In the genomic region with DNA sequence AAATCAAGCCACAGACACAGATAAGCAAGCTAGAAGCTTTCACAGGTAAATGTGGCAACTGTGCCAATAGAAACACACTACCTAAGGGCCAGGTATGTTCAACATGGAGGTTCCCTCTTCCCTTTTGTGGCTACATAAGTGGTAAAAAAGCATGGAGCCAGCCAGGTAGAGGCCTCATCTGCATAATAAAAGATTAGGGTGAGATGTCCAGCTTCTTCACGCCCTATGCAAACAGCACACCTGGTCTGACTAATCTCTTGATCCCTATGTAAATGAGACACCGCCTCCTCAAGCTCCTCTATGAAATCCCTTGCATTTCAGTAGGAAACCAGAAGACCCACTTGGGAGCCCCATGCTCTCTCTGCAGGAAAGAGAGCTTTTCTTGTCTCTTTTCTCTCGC, we compare ENCODE assay signal across 21 cellular contexts.
A peak's percentile ranks its signal among the peaks of the same experiment; 100 is the strongest.
DNase-seq lines count a peak whose midpoint lies in the region; ATAC-seq and TF ChIP-seq lines count a peak whose summit lies in the region.
"Had no signal": no experiment of that assay in that cellular context is flagged by ENCODE, and none has a peak within 500 bp of the region (broad histone marks: within the 10 kb centered on the region; RNA-seq: fewer than 3 reads in every experiment).

No MANE protein-coding gene starts in this region.

- H3K14ac ChIP-seq in H9 (ENCODE audit: insufficient read depth, low read length), result no peak overlapping the region

- H3K4ac ChIP-seq in H9 (ENCODE audit: low read depth, low read length), result no peak overlapping the region

- H3K27me3 Mint-ChIP-seq in H9 (ENCODE audit: low read depth) (no peaks in the 10 kb centered on the region), endodermal cell (ENCODE audit: insufficient read depth) (peaks cover 1% of the 10 kb centered on the region)
- H3K27me3 Mint-ChIP-seq in natural killer cell treated with Interleukin-12 subunit alpha and Interleukin-12 subunit beta and Interleukin-15 and Interleukin-18, amount 100 ng/mL, for 72 hours, result no peaks in the 10 kb centered on the region
- H3K27me3 Mint-ChIP-seq: CD4-positive, CD25-positive, alpha-beta regulatory T cell had no signal

- no peak overlapping the region for H3K4me3 ChIP-seq in endodermal cell (ENCODE audit: low read length)

- H3K27ac ChIP-seq in H9 (ENCODE audit: insufficient read length, low read depth, low read length) (peak overlapping the region; percentile 91), endodermal cell (ENCODE audit: low read depth, low read length) (no peak overlapping the region)

- H3K56ac ChIP-seq in H9 (ENCODE audit: insufficient read length, low read depth, low read length), result no peak overlapping the region

- 0 out of 5 replicates have a peak overlapping the region, but pooled peaks of 1 of the 2 experiments have one; percentile 14 for H3K4me3 Mint-ChIP-seq in H9
- no peak overlapping the region for H3K4me3 Mint-ChIP-seq in endodermal cell
- peak overlapping the region; percentile 21 for H3K4me3 Mint-ChIP-seq in natural killer cell treated with Interleukin-12 subunit alpha and Interleukin-12 subunit beta and Interleukin-15 and Interleukin-18, amount 100 ng/mL, for 72 hours
- H3K4me3 Mint-ChIP-seq: CD4-positive, CD25-positive, alpha-beta regulatory T cell; HFFc6 had no signal

- H3K79me1 ChIP-seq in H9 (ENCODE audit: insufficient read depth, low read depth, low read length, poor library complexity, severe bottlenecking), result no peaks in the 10 kb centered on the region

- H3K27me3 ChIP-seq in H9 (ENCODE audit: insufficient read depth, low read length) (no peaks in the 10 kb centered on the region), endodermal cell (ENCODE audit: control insufficient read depth, insufficient read depth, low read length, poor library complexity, severe bottlenecking) (no peaks in the 10 kb centered on the region)
- H3K27me3 ChIP-seq: BE2C had no signal

- H3K23me2 ChIP-seq in H9 (ENCODE audit: insufficient read length, low read depth, low read length, poor library complexity, severe bottlenecking), result no peaks in the 10 kb centered on the region

- no peak overlapping the region for H4K8ac ChIP-seq in H9 (replicated peaks; ENCODE audit: insufficient read length, low read depth, low read length)

- H3K9ac ChIP-seq in H9 (ENCODE audit: extremely low read depth, insufficient read length, low read length) (no peak overlapping the region), endodermal cell (ENCODE audit: extremely low read depth, low read length, poor library complexity, severe bottlenecking) (no peak overlapping the region)

- H2BK12ac ChIP-seq in H9 (ENCODE audit: insufficient read length, low read depth, low read length), result no peak overlapping the region

- H4K5ac ChIP-seq in H9 (ENCODE audit: insufficient read length, low read depth, low read length), result no peak overlapping the region

- no peaks in the 10 kb centered on the region for H3K9me3 ChIP-seq in H9 (ENCODE audit: control insufficient read depth, low read depth, low read length)
- no peaks in the 10 kb centered on the region for H3K9me3 ChIP-seq in endodermal cell (ENCODE audit: control insufficient read depth, low read length)
- H3K9me3 ChIP-seq: BE2C had no signal

- no peaks in the 10 kb centered on the region for H3K36me3 ChIP-seq in endodermal cell (ENCODE audit: control insufficient read depth, insufficient read depth, low read length)
- H3K36me3 ChIP-seq: BE2C had no signal

- H2BK15ac ChIP-seq in H9 (ENCODE audit: low read depth, low read length), result no peak overlapping the region

- H2BK5ac ChIP-seq in H9 (ENCODE audit: insufficient read length, low read length), result no peak overlapping the region

- H3K27ac Mint-ChIP-seq in H9 (peak overlapping the region; percentile 17 to 97 (median 35); a peak in 5 of 7 replicates), endodermal cell (no peak overlapping the region)
- H3K27ac Mint-ChIP-seq in natural killer cell treated with Interleukin-12 subunit alpha and Interleukin-12 subunit beta and Interleukin-15 and Interleukin-18, amount 100 ng/mL, for 72 hours, result peak overlapping the region; percentile 47 to 61
- H3K27ac Mint-ChIP-seq: HFFc6 had no signal

- H3K36me3 Mint-ChIP-seq in H9 (ENCODE audit: insufficient read depth in 1 of 3, low read depth in 3 of 3) (peaks cover 0 to 11% (median 3%) of the 10 kb centered on the region in 3 experiments; a peak in 6 of 7 replicates), endodermal cell (ENCODE audit: low read depth) (no peaks in the 10 kb centered on the region)
- peaks cover 8% of the 10 kb centered on the region for H3K36me3 Mint-ChIP-seq in natural killer cell treated with Interleukin-12 subunit alpha and Interleukin-12 subunit beta and Interleukin-15 and Interleukin-18, amount 100 ng/mL, for 72 hours
- H3K36me3 Mint-ChIP-seq: CD4-positive, CD25-positive, alpha-beta regulatory T cell had no signal

- no peak overlapping the region for H2BK20ac ChIP-seq in H9 (ENCODE audit: low read depth, low read length, poor library complexity, severe bottlenecking)

- no peak overlapping the region for H2BK120ac ChIP-seq in H9 (ENCODE audit: low read depth, low read length, poor library complexity, severe bottlenecking)

- H3K4me1 Mint-ChIP-seq in H9 (peaks cover 23 to 26% of the 10 kb centered on the region in 2 experiments), endodermal cell (peaks cover 20% of the 10 kb centered on the region)
- peaks cover 35 to 38% of the 10 kb centered on the region in 2 donors for H3K4me1 Mint-ChIP-seq in natural killer cell treated with Interleukin-12 subunit alpha and Interleukin-12 subunit beta and Interleukin-15 and Interleukin-18, amount 100 ng/mL, for 72 hours (ENCODE audit: low read depth in 2 of 2)
- H3K4me1 Mint-ChIP-seq: CD4-positive, CD25-positive, alpha-beta regulatory T cell had no signal

- H4K91ac ChIP-seq in H9 (ENCODE audit: insufficient read length, low read depth, low read length), result no peak overlapping the region

- H3T11ph ChIP-seq in H9 (ENCODE audit: low read length), result no peak overlapping the region

- no CpG with 5 or more reads among the region's 3 CpGs for WGBS in H9 (ENCODE audit: extremely low coverage, insufficient read length, low lambda C conversion rate)
- WGBS in endodermal cell (ENCODE audit: insufficient coverage in 1 of 2, insufficient read length in 1 of 2), 2 experiments, result 69 to 93% methylated on average over 2 to 3 of the region's 3 CpGs

- H2AK5ac ChIP-seq in H9 (ENCODE audit: insufficient read length, low read length), result no peak overlapping the region

- peak overlapping the region; percentile 63 for H3K18ac ChIP-seq in H9 (ENCODE audit: insufficient read length, low read depth, low read length)

- no peaks in the 10 kb centered on the region for H4K20me1 ChIP-seq in H9 (ENCODE audit: control insufficient read depth, insufficient read depth, insufficient read length)

- ATAC-seq in natural killer cell treated with Interleukin-12 subunit alpha and Interleukin-12 subunit beta and Interleukin-15 and Interleukin-18, amount 100 ng/mL, for 72 hours, result no peak
- ATAC-seq in HG03139 (IDR thresholded peaks at IDR 0.05; ENCODE audit: unreplicated experiment), result no peak
- ATAC-seq: Panc1, SK-N-SH treated with all-trans-retinoic acid at 6 μM for 48 hours had no signal

- no peaks in the 10 kb centered on the region for H3K79me2 ChIP-seq in H9 (ENCODE audit: insufficient read depth, low read length)

- peak overlapping the region; percentile 56 for H2AFZ ChIP-seq in H9 (ENCODE audit: low read length)

- H3K23ac ChIP-seq in H9 (ENCODE audit: insufficient read length, low read depth, low read length), result no peak overlapping the region

- H3K4me1 ChIP-seq in H9 (ENCODE audit: insufficient read depth, low read length), result peaks cover 7% of the 10 kb centered on the region; the same call in 1 of the 2 replicates
- H3K4me1 ChIP-seq in endodermal cell (ENCODE audit: control insufficient read depth, insufficient read depth, low read length), result no peaks in the 10 kb centered on the region

- H3K9me3 Mint-ChIP-seq in H9, result no peaks in the 10 kb centered on the region
- H3K9me3 Mint-ChIP-seq in endodermal cell, result no peaks in the 10 kb centered on the region
- H3K9me3 Mint-ChIP-seq in natural killer cell treated with Interleukin-12 subunit alpha and Interleukin-12 subunit beta and Interleukin-15 and Interleukin-18, amount 100 ng/mL, for 72 hours, result peaks cover 12% of the 10 kb centered on the region

- DNase-seq in H9, result peak; percentile 74
- peak; percentile 76 for DNase-seq in endodermal cell
- DNase-seq in iPS-NIHi7 (ENCODE audit: extremely low spot score), result peak; percentile 31
- no peak for DNase-seq in natural killer cell treated with Interleukin-12 subunit alpha and Interleukin-12 subunit beta and Interleukin-15 and Interleukin-18, amount 100 ng/mL, for 72 hours (ENCODE audit: low spot score)
- DNase-seq in activated CD4-positive, CD25-positive, alpha-beta regulatory T cell treated with anti-CD3 and anti-CD28 coated beads, Interleukin-2, amount 50 U/mL, for 72 hours, result no peak
- DNase-seq in cerebellar nuclear complex (lab: John Stamatoyannopoulos, UW), result no peak
- DNase-seq: BE2C; CD4-positive, CD25-positive, alpha-beta regulatory T cell; GF-D8; HFFc6; Karpas-422; MV-4-11; NCI-H1105 treated with DMSO at 0.1 percent for 48 hours; NCI-H2029 treated with DMSO at 0.1 percent for 48 hours; NCI-H226; NCI-H510A treated with DMSO at 0.1 percent for 48 hours; NCI-H774; NK-92 treated with Interleukin-12 subunit alpha and Interleukin-12 subunit beta, amount 100 ng/mL, for 24 hours had no signal

- TF ChIP-seq CTCF in H9 (conservative IDR thresholded peaks at IDR 0.05), result no peak
- TF ChIP-seq CTCF in endodermal cell (conservative IDR thresholded peaks at IDR 0.05), result no peak

- peak overlapping the region; percentile 46 for H3K4me2 ChIP-seq in H9 (ENCODE audit: insufficient read depth, insufficient read length, low read length)

Comparison
In these comparisons a context has a peak if more than half of its experiments do, and no peak if none do; other contexts are left out.
1. DNase-seq: peak in H9 (single experiment), endodermal cell (single experiment) and iPS-NIHi7 (single experiment); none in natural killer cell treated with Interleukin-12 subunit alpha and Interleukin-12 subunit beta and Interleukin-15 and Interleukin-18, amount 100 ng/mL, for 72 hours (single experiment), activated CD4-positive, CD25-positive, alpha-beta regulatory T cell treated with anti-CD3 and anti-CD28 coated beads, Interleukin-2, amount 50 U/mL, for 72 hours (single experiment) and cerebellar nuclear complex (0 of 2).